ENCODE assay signal across 1 cellular context in genomic region chr12:102534899-102535298, GRCh38.
TF ChIP-seq lines count a peak whose summit lies in the region.

No MANE protein-coding gene starts in this region.

TF ChIP-seq in GM23338, 12 proteins besides CTCF, POLR2A, EP300 and RAD21 (continued from another document):
- no peak for TF ChIP-seq ZNF462 (CRISPR knock-in tag; IDR thresholded peaks at IDR 0.05)
- no peak for TF ChIP-seq CREB1 (CRISPR knock-in tag; IDR thresholded peaks at IDR 0.05; ENCODE audit: low read depth)
- TF ChIP-seq ZNF114 (CRISPR knock-in tag; IDR thresholded peaks at IDR 0.05), result no peak
- TF ChIP-seq, protein P1, sequence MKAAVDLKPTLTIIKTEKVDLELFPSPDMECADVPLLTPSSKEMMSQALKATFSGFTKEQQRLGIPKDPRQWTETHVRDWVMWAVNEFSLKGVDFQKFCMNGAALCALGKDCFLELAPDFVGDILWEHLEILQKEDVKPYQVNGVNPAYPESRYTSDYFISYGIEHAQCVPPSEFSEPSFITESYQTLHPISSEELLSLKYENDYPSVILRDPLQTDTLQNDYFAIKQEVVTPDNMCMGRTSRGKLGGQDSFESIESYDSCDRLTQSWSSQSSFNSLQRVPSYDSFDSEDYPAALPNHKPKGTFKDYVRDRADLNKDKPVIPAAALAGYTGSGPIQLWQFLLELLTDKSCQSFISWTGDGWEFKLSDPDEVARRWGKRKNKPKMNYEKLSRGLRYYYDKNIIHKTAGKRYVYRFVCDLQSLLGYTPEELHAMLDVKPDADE (IDR thresholded peaks at IDR 0.05), result no peak
- TF ChIP-seq NANOG (IDR thresholded peaks at IDR 0.05; ENCODE audit: borderline replicate concordance), result no peak
- TF ChIP-seq REST (IDR thresholded peaks at IDR 0.05; ENCODE audit: unreplicated experiment), result no peak
